In the genomic region with DNA sequence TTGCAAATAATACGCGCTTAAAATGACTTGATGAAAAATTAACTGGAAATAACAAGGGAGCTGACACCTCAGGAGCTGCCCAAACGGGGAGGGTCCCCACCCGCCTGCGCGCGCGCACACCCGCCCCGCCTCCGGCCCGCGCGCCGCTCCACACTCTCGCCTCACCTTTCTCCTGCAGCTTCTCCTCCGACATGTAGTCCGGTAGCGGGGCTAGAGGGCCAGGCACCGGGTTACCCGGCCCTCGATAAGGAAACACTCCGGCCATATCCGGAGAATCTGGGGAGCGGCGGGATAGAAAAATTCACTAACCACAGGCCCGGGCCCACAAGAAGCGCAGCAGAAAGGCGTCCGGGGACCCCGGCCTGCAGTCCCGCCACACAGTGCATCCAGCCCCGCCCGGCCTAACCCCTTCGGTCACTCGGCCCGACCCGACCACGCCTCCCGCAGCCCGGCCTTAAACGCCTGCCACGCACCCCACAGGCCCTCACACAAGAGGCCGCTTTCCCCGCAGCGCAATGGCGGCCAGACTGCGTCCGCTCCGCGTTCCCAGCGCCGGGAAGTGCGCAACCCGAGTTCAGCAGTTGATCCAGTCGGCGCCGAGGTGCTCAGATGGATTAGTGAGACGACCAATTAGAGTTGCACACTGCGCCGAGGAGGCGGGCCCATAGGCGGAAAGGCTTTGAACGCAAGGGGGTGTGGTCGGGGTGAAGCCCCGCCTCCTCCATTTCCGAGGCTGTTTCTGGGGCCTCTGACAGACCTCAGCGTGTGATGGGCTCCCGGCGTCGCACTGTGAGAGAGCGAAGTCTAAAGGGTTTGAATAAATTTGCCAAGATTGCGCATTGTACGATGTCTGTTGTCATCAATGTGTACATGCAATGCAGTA, we compare ENCODE assay signal across 8 cellular contexts. TPM values are rescaled to one million over a fixed set of nuclear protein-coding genes. Genes with fewer than 3 reads are reported as not detected.
DNase-seq lines count a peak whose midpoint lies in the region; ATAC-seq and TF ChIP-seq lines count a peak whose summit lies in the region.

PRPF8 (minus strand) TSS at position 561 of the 883 bp plus-strand sequence; CDS start at position 265, 296 bp downstream.

- H3K36me3 ChIP-seq in kidney epithelial cell (ENCODE audit: control insufficient read depth, insufficient read depth, low read length) = peaks cover 1% of the 10 kb centered on the region

- H3K27me3 ChIP-seq in kidney epithelial cell (ENCODE audit: control insufficient read depth, insufficient read depth, low read length) = no peaks in the 10 kb centered on the region

- peak; percentile 90 for TF ChIP-seq POLR2A in GM19193 (IDR thresholded peaks at IDR 0.05; ENCODE audit: extremely low read depth, insufficient read depth, insufficient read length)

- peak within 1 kb of the TSS; percentile 91 for H3K4me3 ChIP-seq in kidney epithelial cell (ENCODE audit: low read depth, low read length)

- TF ChIP-seq CTCF in chondrocyte (IDR thresholded peaks at IDR 0.05) = peak; percentile 22
- no peak for TF ChIP-seq CTCF in kidney epithelial cell (IDR thresholded peaks at IDR 0.05; ENCODE audit: insufficient read depth, low read length, poor library complexity, severe bottlenecking)

- peak within 1 kb of the TSS; percentile 93 for H3K27ac Mint-ChIP-seq in chondrocyte (ENCODE audit: unreplicated experiment)

- H3K4me1 Mint-ChIP-seq in chondrocyte (ENCODE audit: low read depth) = peaks cover 32% of the 10 kb centered on the region

- H3K27me3 Mint-ChIP-seq in chondrocyte (ENCODE audit: low read depth) = no peaks in the 10 kb centered on the region

- DNase-seq in AML-193 (lab: John Stamatoyannopoulos, UW) (peak; percentile 67 to 75), NCI-H510A treated with DMSO at 0.1 percent for 48 hours (lab: John Stamatoyannopoulos, UW) (peak; percentile 90), chondrocyte (ENCODE audit: low spot score) (peak; percentile 99), kidney epithelial cell (ENCODE audit: low read depth) (peak; percentile 83)
- peak; percentile 98 to 99 for DNase-seq in activated CD4-positive, alpha-beta T cell treated with anti-CD3 and anti-CD28 coated beads for 24 hours (ENCODE audit: low read depth in 2 of 2)
- DNase-seq in stimulated activated CD4-positive, alpha-beta T cell treated with anti-CD3 and anti-CD28 coated beads, Interleukin-15, amount 100 ng/mL, for 48 hours (ENCODE audit: low read depth in 2 of 2) = peak; percentile 97

- H3K9me3 Mint-ChIP-seq in chondrocyte (ENCODE audit: low read depth) = no peaks in the 10 kb centered on the region

- peaks cover 29% of the 10 kb centered on the region for H3K36me3 Mint-ChIP-seq in chondrocyte (ENCODE audit: low read depth)

- H3K4me3 Mint-ChIP-seq in chondrocyte (ENCODE audit: unreplicated experiment) = peak within 1 kb of the TSS; percentile 95

- peak; percentile 98 for ATAC-seq in HG03439 (IDR thresholded peaks at IDR 0.05; ENCODE audit: unreplicated experiment)

RNA-seq across cellular contexts. Expression of gene PRPF8, which starts in this region (rescaled TPM):
- 164 to 235 TPM (median 164 TPM) in 3 replicates for total RNA-seq in chondrocyte
- 185 and 220 TPM in 2 replicates for total RNA-seq in kidney epithelial cell

Comparison
In these comparisons a context has a peak if more than half of its experiments do, and no peak if none do; other contexts are left out.
1. Peak in every context shown above with its lines: DNase-seq, ATAC-seq and H3K4me3 ChIP-seq.